Comparison of ENCODE assay signal across 8 cellular contexts in genomic region chr9:4375424-4376195, GRCh38.
DNase-seq lines count a peak whose midpoint lies in the region; ATAC-seq, FAIRE-seq and TF ChIP-seq lines count a peak whose summit lies in the region.

No MANE protein-coding gene starts in this region.

- BruUV-seq in HCT116 (replicated peaks; lab: Mats Ljungman, UMichigan) = no TSS peak

- H3F3A ChIP-seq in SK-N-SH (replicated peaks; ENCODE audit: insufficient read depth) = peaks cover 13% of the 10 kb centered on the region
- H3F3A ChIP-seq in smooth muscle cell (ENCODE audit: low read depth) = no peaks in the 10 kb centered on the region

- no peak overlapping the region for H3K4me2 ChIP-seq in A549
- H3K4me2 ChIP-seq in HCT116 (ENCODE audit: low read length) = no peak overlapping the region
- H3K4me2 ChIP-seq in SK-N-SH = peak overlapping the region; percentile 47; the same call in 1 of the 2 replicates
- H3K4me2 ChIP-seq in smooth muscle cell = peak overlapping the region; percentile 25

- CTCF ChIA-PET in A549 (lab: Yijun Ruan, JAX) (interaction anchor here (0.6 to 5.5 kb wide), 34 partner anchors 9 to 1523 kb away, joined by 3 to 63 read pairs (median 4); no protein-coding TSS in a partner anchor), HCT116 (lab: Charles Lee) (interaction anchor here (1.0 to 2.5 kb wide), 7 partner anchors 8 to 1518 kb away, joined by 3 to 12 read pairs (median 4); no protein-coding TSS in a partner anchor), SK-N-SH (lab: Yijun Ruan, JAX) (interaction anchor here (0.6 to 2.7 kb wide), 23 partner anchors 9 to 1518 kb away, joined by 3 to 20 read pairs (median 4); no protein-coding TSS in a partner anchor)

- TF ChIP-seq RAD21 in A549 (conservative IDR thresholded peaks at IDR 0.05 in 1 of 2, IDR thresholded peaks at IDR 0.05 in 1 of 2) (peak; percentile 90 to 94), HCT116 (IDR thresholded peaks at IDR 0.05; ENCODE audit: low read depth) (peak; percentile 83), SK-N-SH (IDR thresholded peaks at IDR 0.05; ENCODE audit: low read length) (peak; percentile 89)

- POLR2A ChIA-PET in A549 (lab: Yijun Ruan, JAX) (no interaction called here), HCT116 (lab: Charles Lee) (no interaction called here), SK-N-SH (lab: Yijun Ruan, JAX) (no interaction called here)

- H3K27me3 ChIP-seq in HCT116 (ENCODE audit: insufficient read depth, low read length) (no peaks in the 10 kb centered on the region), SK-N-SH (ENCODE audit: insufficient read depth) (no peaks in the 10 kb centered on the region), smooth muscle cell (ENCODE audit: low read depth) (no peaks in the 10 kb centered on the region)

- 23% methylated on average over 7 of the region's 7 CpGs for WGBS in A549 (ENCODE audit: missing lambda C conversion rate)
- 28% methylated on average over 7 of the region's 7 CpGs for WGBS in SK-N-SH (ENCODE audit: low lambda C conversion rate)
- WGBS in smooth muscle cell (ENCODE audit: low lambda C conversion rate) = 54% methylated on average over 7 of the region's 7 CpGs

- H3K9ac ChIP-seq in HCT116 (ENCODE audit: low read length) (no peak overlapping the region), SK-N-SH (peak overlapping the region; percentile 24; the same call in 1 of the 2 replicates), smooth muscle cell (ENCODE audit: low read depth) (no peak overlapping the region)

- no peaks in the 10 kb centered on the region for H4K20me1 ChIP-seq in HCT116 (ENCODE audit: insufficient read depth)
- no peaks in the 10 kb centered on the region for H4K20me1 ChIP-seq in SK-N-SH (ENCODE audit: insufficient read depth)
- no peaks in the 10 kb centered on the region for H4K20me1 ChIP-seq in smooth muscle cell (ENCODE audit: low read depth)

- TF ChIP-seq POLR2A in A549 (IDR thresholded peaks at IDR 0.05; ENCODE audit: low read length) (no peak), HCT116 (IDR thresholded peaks at IDR 0.05; ENCODE audit: borderline replicate concordance, extremely low read depth, insufficient read depth, insufficient read length) (no peak)

- H2AFZ ChIP-seq in HCT116 (ENCODE audit: low read depth, low read length, poor library complexity, severe bottlenecking) (peak overlapping the region; percentile 66), SK-N-SH (ENCODE audit: low read depth) (peak overlapping the region; percentile 69; the same call in 1 of the 2 replicates), smooth muscle cell (ENCODE audit: low read depth) (peak overlapping the region; percentile 63)

- peak; percentile 99 for FAIRE-seq in A549 (lab: Jason Lieb, UNC)
- peak; percentile 63 for FAIRE-seq in frontal cortex (lab: Jason Lieb, UNC)

- H3K27ac ChIP-seq in A549 = no peak overlapping the region
- H3K27ac ChIP-seq in HCT116 (ENCODE audit: low read depth, low read length) = no peak overlapping the region
- H3K27ac ChIP-seq in SK-N-SH (ENCODE audit: low read depth in 2 of 2, low read length in 1 of 2) = peak overlapping the region in 1 of 2 experiments; percentile 63; a peak in 2 of 4 replicates
- peak overlapping the region; percentile 62 for H3K27ac ChIP-seq in smooth muscle cell (ENCODE audit: low read depth)

- H3K4me1 ChIP-seq in A549 (no peaks in the 10 kb centered on the region), HCT116 (ENCODE audit: control insufficient read depth in 1 of 2, insufficient read depth in 2 of 2, low read length in 2 of 2) (no peaks in the 10 kb centered on the region), SK-N-SH (ENCODE audit: control insufficient read depth in 1 of 2, insufficient read depth in 2 of 2, low read depth in 1 of 2, low read length in 1 of 2) (no peaks in the 10 kb centered on the region; a peak in 1 of 4 replicates), smooth muscle cell (ENCODE audit: low read depth) (no peaks in the 10 kb centered on the region)

- TF ChIP-seq CTCF in A549 (IDR thresholded peaks at IDR 0.05) (peak; percentile 90), HCT116 (IDR thresholded peaks at IDR 0.05 in 2 of 3, conservative IDR thresholded peaks at IDR 0.05 in 1 of 3; ENCODE audit: borderline replicate concordance in 1 of 3, insufficient read depth in 1 of 3, low read depth in 2 of 3, low read length in 2 of 3) (peak; percentile 21 to 60 (median 55); a peak in 4 of 6 replicates), SK-N-SH (IDR thresholded peaks at IDR 0.05) (peak; percentile 80), smooth muscle cell (IDR thresholded peaks at IDR 0.05; ENCODE audit: borderline replicate concordance, insufficient read depth, poor library complexity, severe bottlenecking) (peak; percentile 60)

- no peaks in the 10 kb centered on the region for H3K79me2 ChIP-seq in HCT116 (ENCODE audit: insufficient read depth, low read length)
- no peaks in the 10 kb centered on the region for H3K79me2 ChIP-seq in SK-N-SH (ENCODE audit: insufficient read depth)
- H3K79me2 ChIP-seq in smooth muscle cell (ENCODE audit: low read depth) = no peaks in the 10 kb centered on the region

- RAD21 ChIA-PET in HCT116 (lab: Charles Lee; ENCODE audit: low non-redundant PET in 1 of 2, low total read pairs in 2 of 2, uncharacterized antibody in 2 of 2, unreplicated experiment in 2 of 2) = no interaction called here

- intact Hi-C loops in HCT116 (cut with micrococcal nuclease) = loop anchor here (1.0 to 5.0 kb wide), 4 partner anchors 61 to 1518 kb away; no protein-coding TSS in a partner anchor

- TF ChIP-seq EP300 in A549 (IDR thresholded peaks at IDR 0.05) (no peak), SK-N-SH (IDR thresholded peaks at IDR 0.05; ENCODE audit: borderline replicate concordance in 1 of 2, low read depth in 1 of 2, low read length in 1 of 2) (no peak)

- H3K9me2 ChIP-seq in HCT116 (ENCODE audit: insufficient read depth) = no peaks in the 10 kb centered on the region
- H3K9me2 ChIP-seq in SK-N-SH = no peaks in the 10 kb centered on the region

- peak; percentile 52 to 59 for DNase-seq in A549 (ENCODE audit: low read depth in 1 of 2, low spot score in 1 of 2)
- DNase-seq in HCT116 (ENCODE audit: low read depth, low spot score) = peak; percentile 26
- peak; percentile 27 for DNase-seq in SK-N-SH
- peak in 1 of 2 donors; percentile 36 for DNase-seq in frontal cortex (ENCODE audit: low spot score in 2 of 2)
- DNase-seq in smooth muscle cell (lab: John Stamatoyannopoulos, UW; ENCODE audit: unreplicated experiment) = no peak
- no peak for DNase-seq in C1 segment of cervical spinal cord (lab: John Stamatoyannopoulos, UW)
- no peak for DNase-seq in cortex of kidney (lab: John Stamatoyannopoulos, UW)

- no peaks in the 10 kb centered on the region for H3K36me3 ChIP-seq in HCT116 (ENCODE audit: control insufficient read depth in 1 of 2, insufficient read depth in 2 of 2, low read length in 2 of 2)
- H3K36me3 ChIP-seq in SK-N-SH (replicated peaks in 1 of 2; ENCODE audit: control insufficient read depth in 1 of 2, insufficient read depth in 2 of 2, low read length in 1 of 2) = no peaks in the 10 kb centered on the region
- H3K36me3 ChIP-seq in smooth muscle cell (ENCODE audit: low read depth) = no peaks in the 10 kb centered on the region

- H3K9me3 ChIP-seq in A549 (no peaks in the 10 kb centered on the region), HCT116 (ENCODE audit: control insufficient read depth in 1 of 2, insufficient read depth in 1 of 2, low read depth in 1 of 2, low read length in 2 of 2) (no peaks in the 10 kb centered on the region), SK-N-SH (no peaks in the 10 kb centered on the region), smooth muscle cell (replicated peaks; ENCODE audit: low read depth) (no peaks in the 10 kb centered on the region)

- H3K4me3 ChIP-seq in A549 (no peak overlapping the region), HCT116 (replicated peaks in 1 of 2; ENCODE audit: low read depth in 1 of 2, low read length in 2 of 2) (no peak overlapping the region), SK-N-SH (ENCODE audit: low read depth in 2 of 2, low read length in 1 of 2) (no peak overlapping the region), smooth muscle cell (no peak overlapping the region)

- ATAC-seq in A549 (peak; percentile 79 to 90; a peak in 5 of 6 replicates), HCT116 (peak; percentile 70), GM18519 (IDR thresholded peaks at IDR 0.05; ENCODE audit: low FRiP score, unreplicated experiment) (no peak)

TF ChIP-seq in A549, 52 proteins besides CTCF, POLR2A, EP300 and RAD21:
- TF ChIP-seq CEBPB (IDR thresholded peaks at IDR 0.05) (peak in 1 of 2 experiments; percentile 10; a peak in 1 of 4 replicates), SMC3 (IDR thresholded peaks at IDR 0.05) (peak; percentile 78), EHMT2 (IDR thresholded peaks at IDR 0.05; ENCODE audit: low read depth) (no peak)
TF ChIP-seq in A549: peak in this region for 2.

TF ChIP-seq in HCT116, 20 proteins besides CTCF, POLR2A, EP300 and RAD21 (continues in another document):
- TF ChIP-seq EGR1 (IDR thresholded peaks at IDR 0.05; ENCODE audit: low read depth) = no peak
- no peak for TF ChIP-seq CBX3 (IDR thresholded peaks at IDR 0.05; ENCODE audit: low read depth)
- TF ChIP-seq, protein P1, sequence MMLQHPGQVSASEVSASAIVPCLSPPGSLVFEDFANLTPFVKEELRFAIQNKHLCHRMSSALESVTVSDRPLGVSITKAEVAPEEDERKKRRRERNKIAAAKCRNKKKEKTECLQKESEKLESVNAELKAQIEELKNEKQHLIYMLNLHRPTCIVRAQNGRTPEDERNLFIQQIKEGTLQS (IDR thresholded peaks at IDR 0.05) = no peak

TF ChIP-seq in SK-N-SH, 30 proteins besides CTCF, POLR2A, EP300 and RAD21 (continues in another document):
- TF ChIP-seq, protein P2, sequence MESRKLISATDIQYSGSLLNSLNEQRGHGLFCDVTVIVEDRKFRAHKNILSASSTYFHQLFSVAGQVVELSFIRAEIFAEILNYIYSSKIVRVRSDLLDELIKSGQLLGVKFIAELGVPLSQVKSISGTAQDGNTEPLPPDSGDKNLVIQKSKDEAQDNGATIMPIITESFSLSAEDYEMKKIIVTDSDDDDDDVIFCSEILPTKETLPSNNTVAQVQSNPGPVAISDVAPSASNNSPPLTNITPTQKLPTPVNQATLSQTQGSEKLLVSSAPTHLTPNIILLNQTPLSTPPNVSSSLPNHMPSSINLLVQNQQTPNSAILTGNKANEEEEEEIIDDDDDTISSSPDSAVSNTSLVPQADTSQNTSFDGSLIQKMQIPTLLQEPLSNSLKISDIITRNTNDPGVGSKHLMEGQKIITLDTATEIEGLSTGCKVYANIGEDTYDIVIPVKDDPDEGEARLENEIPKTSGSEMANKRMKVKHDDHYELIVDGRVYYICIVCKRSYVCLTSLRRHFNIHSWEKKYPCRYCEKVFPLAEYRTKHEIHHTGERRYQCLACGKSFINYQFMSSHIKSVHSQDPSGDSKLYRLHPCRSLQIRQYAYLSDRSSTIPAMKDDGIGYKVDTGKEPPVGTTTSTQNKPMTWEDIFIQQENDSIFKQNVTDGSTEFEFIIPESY (IDR thresholded peaks at IDR 0.05; ENCODE audit: borderline replicate concordance, low read depth) = no peak
- TF ChIP-seq SMC3 (IDR thresholded peaks at IDR 0.05; ENCODE audit: low read depth, low read length) = peak; percentile 70
- TF ChIP-seq, protein P3, sequence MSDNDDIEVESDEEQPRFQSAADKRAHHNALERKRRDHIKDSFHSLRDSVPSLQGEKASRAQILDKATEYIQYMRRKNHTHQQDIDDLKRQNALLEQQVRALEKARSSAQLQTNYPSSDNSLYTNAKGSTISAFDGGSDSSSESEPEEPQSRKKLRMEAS (IDR thresholded peaks at IDR 0.05; ENCODE audit: low read depth) = no peak

Comparison
In these comparisons a context has a peak if more than half of its experiments do, and no peak if none do; other contexts are left out.
1. DNase-seq: peak in A549 (2 of 2), HCT116 (single experiment) and SK-N-SH (single experiment); none in smooth muscle cell (single experiment), C1 segment of cervical spinal cord (0 of 14) and cortex of kidney (single experiment).
2. H3K4me2 ChIP-seq: peak in SK-N-SH (single experiment) and smooth muscle cell (single experiment); none in A549 (single experiment) and HCT116 (single experiment).
3. Of the 12 proteins assayed by ChIP-seq in both A549 and SK-N-SH: peak only in A549: none; only in SK-N-SH: none; in both: CTCF, RAD21 and SMC3; in neither: 9.
4. Peak in every context shown above with its lines, with median percentiles within 50 percentile points of each other: CTCF ChIP-seq and H2AFZ ChIP-seq.